In the genomic region with DNA sequence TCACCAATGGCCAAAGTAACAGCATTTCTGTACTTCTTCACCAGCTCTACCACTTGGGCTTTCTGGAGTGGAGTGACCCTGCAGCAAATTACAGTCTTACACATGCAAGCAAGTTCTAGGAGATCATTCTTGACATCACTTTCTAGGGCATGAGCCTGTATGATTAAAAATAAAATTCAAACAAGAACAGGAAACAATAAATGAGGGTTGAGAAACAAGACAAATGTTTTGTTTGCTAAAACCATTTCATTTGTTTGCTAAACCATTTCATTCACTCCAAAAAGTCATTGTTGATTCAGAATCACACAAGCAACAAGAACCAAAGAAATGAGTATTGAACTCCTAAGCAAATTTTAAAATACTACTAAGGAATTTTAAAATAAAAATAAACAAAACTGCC, we compare ENCODE assay signal across 1 cellular context.
TF ChIP-seq lines count a peak whose summit lies in the region.

No MANE protein-coding gene starts in this region.

TF ChIP-seq in IMR-90, 13 proteins besides CTCF, POLR2A, EP300 and RAD21:
- TF ChIP-seq CEBPB (IDR thresholded peaks at IDR 0.05; ENCODE audit: low read depth, low read length) (no peak), MXI1 (IDR thresholded peaks at IDR 0.05; ENCODE audit: borderline replicate concordance, low read depth, low read length) (no peak), FOS (IDR thresholded peaks at IDR 0.05; ENCODE audit: low read depth, low read length) (no peak), CHD1 (IDR thresholded peaks at IDR 0.05; ENCODE audit: low read depth, low read length) (no peak), RFX5 (IDR thresholded peaks at IDR 0.05; ENCODE audit: low read depth, low read length) (no peak), RCOR1 (IDR thresholded peaks at IDR 0.05; ENCODE audit: insufficient replicate concordance, low read length) (no peak), SMC3 (IDR thresholded peaks at IDR 0.05; ENCODE audit: low read depth, low read length) (no peak), BHLHE40 (IDR thresholded peaks at IDR 0.05; ENCODE audit: low read depth, low read length) (no peak), MAZ (IDR thresholded peaks at IDR 0.05; ENCODE audit: borderline replicate concordance, low read depth, low read length) (no peak), MAFK (IDR thresholded peaks at IDR 0.05; ENCODE audit: low read depth, low read length) (no peak), NFE2L2 (IDR thresholded peaks at IDR 0.05; ENCODE audit: low read depth, low read length) (no peak)
- TF ChIP-seq, protein P1, sequence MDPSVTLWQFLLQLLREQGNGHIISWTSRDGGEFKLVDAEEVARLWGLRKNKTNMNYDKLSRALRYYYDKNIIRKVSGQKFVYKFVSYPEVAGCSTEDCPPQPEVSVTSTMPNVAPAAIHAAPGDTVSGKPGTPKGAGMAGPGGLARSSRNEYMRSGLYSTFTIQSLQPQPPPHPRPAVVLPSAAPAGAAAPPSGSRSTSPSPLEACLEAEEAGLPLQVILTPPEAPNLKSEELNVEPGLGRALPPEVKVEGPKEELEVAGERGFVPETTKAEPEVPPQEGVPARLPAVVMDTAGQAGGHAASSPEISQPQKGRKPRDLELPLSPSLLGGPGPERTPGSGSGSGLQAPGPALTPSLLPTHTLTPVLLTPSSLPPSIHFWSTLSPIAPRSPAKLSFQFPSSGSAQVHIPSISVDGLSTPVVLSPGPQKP (IDR thresholded peaks at IDR 0.05; ENCODE audit: borderline replicate concordance, low read depth, low read length): no peak
- TF ChIP-seq, protein P2, sequence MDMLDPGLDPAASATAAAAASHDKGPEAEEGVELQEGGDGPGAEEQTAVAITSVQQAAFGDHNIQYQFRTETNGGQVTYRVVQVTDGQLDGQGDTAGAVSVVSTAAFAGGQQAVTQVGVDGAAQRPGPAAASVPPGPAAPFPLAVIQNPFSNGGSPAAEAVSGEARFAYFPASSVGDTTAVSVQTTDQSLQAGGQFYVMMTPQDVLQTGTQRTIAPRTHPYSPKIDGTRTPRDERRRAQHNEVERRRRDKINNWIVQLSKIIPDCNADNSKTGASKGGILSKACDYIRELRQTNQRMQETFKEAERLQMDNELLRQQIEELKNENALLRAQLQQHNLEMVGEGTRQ (IDR thresholded peaks at IDR 0.05; ENCODE audit: low read depth, low read length): no peak
